ENCODE assay signal across 8 cellular contexts in the genomic region with DNA sequence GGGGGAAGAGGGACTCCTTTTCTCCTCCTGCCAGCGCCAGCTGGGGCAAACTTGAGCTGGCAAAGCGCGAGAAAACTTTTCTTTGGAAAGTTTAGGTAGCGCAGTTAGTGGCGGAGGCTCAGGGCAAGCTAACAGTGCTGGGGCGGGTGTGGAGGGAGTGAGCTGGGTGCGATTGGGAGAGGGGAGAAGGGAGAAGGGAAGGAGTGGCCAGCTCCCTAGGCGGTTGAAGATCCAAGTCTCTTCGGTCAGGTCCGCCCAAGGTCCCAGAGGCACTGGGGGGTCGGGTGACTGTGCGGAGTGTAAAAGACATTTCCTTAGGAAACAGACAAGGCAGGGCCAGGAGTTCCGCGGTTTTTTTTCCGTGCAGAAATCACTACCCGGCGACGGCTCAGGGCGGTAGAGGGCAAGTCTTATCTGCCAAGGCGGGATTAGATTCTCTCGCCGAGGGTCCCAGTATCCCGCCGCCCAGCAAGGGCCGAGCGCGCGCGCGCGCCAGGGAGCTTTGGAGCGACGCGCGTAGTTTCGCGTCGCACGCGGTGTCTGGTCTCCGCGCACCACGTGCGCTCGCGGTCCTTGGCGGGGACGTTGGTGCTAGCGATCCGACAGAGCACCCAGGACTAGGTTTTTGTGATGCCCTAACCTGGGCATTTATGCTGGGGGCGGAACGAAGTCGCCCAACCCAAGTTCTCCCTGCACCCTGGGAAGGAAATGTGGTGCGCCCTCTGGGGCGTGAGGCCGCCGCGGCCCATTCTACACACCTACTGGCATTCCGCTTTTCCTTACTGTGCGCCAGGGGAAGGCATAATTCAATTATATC. TPM values are rescaled to one million over a fixed set of nuclear protein-coding genes. Genes with fewer than 3 reads are reported as not detected.
A peak's percentile ranks its signal among the peaks of the same experiment; 100 is the strongest.
DNase-seq lines count a peak whose midpoint lies in the region; ATAC-seq, FAIRE-seq and TF ChIP-seq lines count a peak whose summit lies in the region.

No MANE protein-coding gene starts in this region.

- intact Hi-C loops in kidney (cut with DNase I) = no loop called here

- no peak for TF ChIP-seq CTCF in kidney (IDR thresholded peaks at IDR 0.05; ENCODE audit: borderline replicate concordance, extremely low read depth, insufficient read depth)
- no peak for TF ChIP-seq CTCF in smooth muscle cell (IDR thresholded peaks at IDR 0.05; ENCODE audit: borderline replicate concordance, insufficient read depth, poor library complexity, severe bottlenecking)
- no peak for TF ChIP-seq CTCF in BE2C (IDR thresholded peaks at IDR 0.05; ENCODE audit: low read depth, low read length)

- no peak for FAIRE-seq in kidney (lab: Jason Lieb, UNC)

- H3K36me3 ChIP-seq in HUES6 (ENCODE audit: control insufficient read depth, insufficient read depth, low read length) = no peaks in the 10 kb centered on the region
- no peaks in the 10 kb centered on the region for H3K36me3 ChIP-seq in kidney (ENCODE audit: control insufficient read depth in 1 of 2, insufficient read depth in 2 of 2, low read length in 2 of 2)
- H3K36me3 ChIP-seq in smooth muscle cell (ENCODE audit: low read depth) = no peaks in the 10 kb centered on the region
- no peaks in the 10 kb centered on the region for H3K36me3 ChIP-seq in BE2C

- no peaks in the 10 kb centered on the region for H3K79me2 ChIP-seq in smooth muscle cell (ENCODE audit: low read depth)

- no peak for ATAC-seq in HG03039 (IDR thresholded peaks at IDR 0.05; ENCODE audit: unreplicated experiment)
- ATAC-seq in GM18520 (IDR thresholded peaks at IDR 0.05; ENCODE audit: unreplicated experiment) = no peak
- ATAC-seq in GM18511 (IDR thresholded peaks at IDR 0.05; ENCODE audit: unreplicated experiment) = no peak

- 1% methylated on average over 58 of the region's 60 CpGs for WGBS in smooth muscle cell (ENCODE audit: low lambda C conversion rate)

- peak overlapping the region; percentile 82 for H3K4me3 ChIP-seq in HUES6 (ENCODE audit: low read depth, low read length)
- H3K4me3 ChIP-seq in kidney (ENCODE audit: low read length in 2 of 2) = peak overlapping the region; percentile 58 to 71
- H3K4me3 ChIP-seq in smooth muscle cell = peak overlapping the region; percentile 42
- H3K4me3 ChIP-seq in BE2C (ENCODE audit: low read depth, low read length) = no peak overlapping the region

- H3K27me3 ChIP-seq in HUES6 (ENCODE audit: control insufficient read depth, insufficient read depth, low read length) = peaks cover 100% of the 10 kb centered on the region
- H3K27me3 ChIP-seq in smooth muscle cell (ENCODE audit: low read depth) = peaks cover 100% of the 10 kb centered on the region
- no peaks in the 10 kb centered on the region for H3K27me3 ChIP-seq in BE2C

- DNase-seq in cerebellum (ENCODE audit: low spot score) (peak; percentile 46), kidney (peak; percentile 70), smooth muscle cell (lab: John Stamatoyannopoulos, UW; ENCODE audit: unreplicated experiment) (no peak), BE2C (no peak)

- H3K9ac ChIP-seq in HUES6 (ENCODE audit: low read length) (peak overlapping the region; percentile 65), kidney (ENCODE audit: low read length in 2 of 2) (peak overlapping the region in 1 of 2 donors; percentile 72), smooth muscle cell (ENCODE audit: low read depth) (no peak overlapping the region)

- H3K9me3 ChIP-seq in HUES6 (ENCODE audit: control insufficient read depth, insufficient read depth, low read depth, low read length) (no peaks in the 10 kb centered on the region), kidney (ENCODE audit: control insufficient read depth in 1 of 2, low read length in 2 of 2) (no peaks in the 10 kb centered on the region), smooth muscle cell (replicated peaks; ENCODE audit: low read depth) (no peaks in the 10 kb centered on the region), BE2C (no peaks in the 10 kb centered on the region; the same call in 1 of the 2 replicates)

- peak overlapping the region; percentile 54 for H2AFZ ChIP-seq in smooth muscle cell (ENCODE audit: low read depth)

- H3K4me1 ChIP-seq in HUES6 (ENCODE audit: control insufficient read depth, insufficient read depth, low read length) (peaks cover 35% of the 10 kb centered on the region), kidney (ENCODE audit: control insufficient read depth in 1 of 2, insufficient read depth in 1 of 2, low read depth in 1 of 2, low read length in 2 of 2) (peaks cover 5 to 7% of the 10 kb centered on the region in 2 donors), smooth muscle cell (ENCODE audit: low read depth) (peaks cover 56% of the 10 kb centered on the region), BE2C (peaks cover 5% of the 10 kb centered on the region; the same call in 1 of the 2 replicates)

- no peak overlapping the region for H3K27ac ChIP-seq in HUES6 (ENCODE audit: low read depth, low read length)
- peak overlapping the region in 1 of 2 donors; percentile 73 for H3K27ac ChIP-seq in kidney (ENCODE audit: low read depth in 2 of 2, low read length in 2 of 2)
- H3K27ac ChIP-seq in smooth muscle cell (ENCODE audit: low read depth) = no peak overlapping the region

- no peaks in the 10 kb centered on the region for H4K20me1 ChIP-seq in smooth muscle cell (ENCODE audit: low read depth)

- peak overlapping the region; percentile 80 for H3K4me2 ChIP-seq in smooth muscle cell

- no peaks in the 10 kb centered on the region for H3F3A ChIP-seq in smooth muscle cell (ENCODE audit: low read depth)

RNA-seq across cellular contexts. Expression of a gene that starts 33.7 kb away (rescaled TPM):
- total RNA-seq in cerebellum (236 TPM), kidney (112 TPM), smooth muscle cell (1.7 and 2.3 TPM in 2 replicates)
- polyA plus RNA-seq in kidney (ENCODE audit: insufficient read depth, low read depth, low replicate concordance) (15.6 TPM), smooth muscle cell (0.58 and 0.93 TPM in 2 replicates)
- 9.2 TPM for polyA plus RNA-seq in BE2C (2012; ENCODE audit: insufficient read depth, insufficient read length, low read depth)

Comparison
In these comparisons a context has a peak if more than half of its experiments do, and no peak if none do; other contexts are left out.
1. DNase-seq: peak in cerebellum (single experiment) and kidney (single experiment); none in smooth muscle cell (single experiment) and BE2C (single experiment).
2. RNA of a gene that starts 33.7 kb away (total RNA-seq): 236 TPM in cerebellum (single experiment) and 112 TPM in kidney (single experiment); 1.7 to 2.3 TPM in smooth muscle cell; every median in the first group is over 10 times any median in the second.